ENCODE assay signal across 8 cellular contexts in the genomic region with DNA sequence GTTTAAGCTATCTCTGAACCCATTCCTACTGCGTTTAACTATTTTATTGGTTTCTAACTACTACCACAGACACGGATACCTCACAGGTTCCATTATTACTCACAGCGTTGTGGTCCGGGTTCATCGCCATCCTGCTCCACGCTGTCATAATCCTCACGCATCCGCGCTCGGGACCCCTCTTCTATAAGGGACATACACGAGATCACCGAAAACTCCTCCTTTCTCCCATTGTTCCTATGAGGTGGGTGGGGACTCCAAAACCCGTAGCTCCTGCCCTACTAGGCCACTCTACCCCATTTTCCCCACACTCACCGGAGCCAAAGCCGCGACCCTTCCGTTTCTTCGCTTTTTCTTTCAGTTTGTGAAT. TPM values are rescaled to one million over a fixed set of nuclear protein-coding genes. Genes with fewer than 3 reads are reported as not detected.
DNase-seq lines count a peak whose midpoint lies in the region; TF ChIP-seq lines count a peak whose summit lies in the region.

No MANE protein-coding gene starts in this region.

- peaks cover 12% of the 10 kb centered on the region for H3K36me3 Mint-ChIP-seq in T-helper 2 cell treated with Interferon-gamma antibody and Interleukin-4, amounts not matched to agents 5 μg/mL and 100 μg/mL, for 36 hours (ENCODE audit: low read depth)
- peaks cover 0 to 8% (median 6%) of the 10 kb centered on the region in 3 donors for H3K36me3 Mint-ChIP-seq in immature natural killer cell

- H3K27ac Mint-ChIP-seq in T-helper 2 cell treated with Interferon-gamma antibody and Interleukin-4, amounts not matched to agents 5 μg/mL and 100 μg/mL, for 36 hours: no peak overlapping the region
- no peak overlapping the region for H3K27ac Mint-ChIP-seq in immature natural killer cell

- peak overlapping the region; percentile 96 for H3K4me3 ChIP-seq in epithelial cell of proximal tubule (ENCODE audit: low read depth, low read length)
- peak overlapping the region; percentile 89 for H3K4me3 ChIP-seq in skeletal muscle cell (ENCODE audit: low read depth, low read length)

- H3K4me3 Mint-ChIP-seq in T-helper 2 cell treated with Interferon-gamma antibody and Interleukin-4, amounts not matched to agents 5 μg/mL and 100 μg/mL, for 36 hours: no peak overlapping the region
- H3K4me3 Mint-ChIP-seq in immature natural killer cell: no peak overlapping the region

- H3K9me3 Mint-ChIP-seq in T-helper 2 cell treated with Interferon-gamma antibody and Interleukin-4, amounts not matched to agents 5 μg/mL and 100 μg/mL, for 36 hours: no peaks in the 10 kb centered on the region
- H3K9me3 Mint-ChIP-seq in immature natural killer cell: no peaks in the 10 kb centered on the region

- no peak for TF ChIP-seq CTCF in epithelial cell of proximal tubule (conservative IDR thresholded peaks at IDR 0.05; ENCODE audit: low read depth, low read length)
- TF ChIP-seq CTCF in GM13976 (IDR thresholded peaks at IDR 0.05; ENCODE audit: borderline replicate concordance, control extremely low read depth, extremely low read depth, insufficient read depth, missing control alignments): no peak

- DNase-seq in NCI-H748 (lab: John Stamatoyannopoulos, UW; ENCODE audit: unreplicated experiment) (peak; percentile 34), NCI-H748 treated with DMSO at 0.1 percent for 48 hours (lab: John Stamatoyannopoulos, UW) (no peak), epithelial cell of proximal tubule (ENCODE audit: low read depth) (no peak), skeletal muscle cell (ENCODE audit: low read depth) (no peak), GM13976 (ENCODE audit: low spot score) (no peak), immature natural killer cell (no peak), DMS79 treated with DMSO at 0.1 percent for 48 hours (lab: John Stamatoyannopoulos, UW) (no peak)
- DNase-seq in T-helper 2 cell treated with Interferon-gamma antibody and Interleukin-4, amounts not matched to agents 5 μg/mL and 100 μg/mL, for 36 hours (ENCODE audit: low spot score): peak; percentile 55

- no peaks in the 10 kb centered on the region for H3K27me3 Mint-ChIP-seq in T-helper 2 cell treated with Interferon-gamma antibody and Interleukin-4, amounts not matched to agents 5 μg/mL and 100 μg/mL, for 36 hours (ENCODE audit: low read depth)
- peaks cover 0 to 2% (median 2%) of the 10 kb centered on the region in 3 donors for H3K27me3 Mint-ChIP-seq in immature natural killer cell (ENCODE audit: low read depth in 3 of 3)

- H3K4me1 Mint-ChIP-seq in T-helper 2 cell treated with Interferon-gamma antibody and Interleukin-4, amounts not matched to agents 5 μg/mL and 100 μg/mL, for 36 hours (ENCODE audit: low read depth): peaks cover 15% of the 10 kb centered on the region
- peaks cover 17 to 20% of the 10 kb centered on the region in 2 donors for H3K4me1 Mint-ChIP-seq in immature natural killer cell

- in situ Hi-C loops in GM13976 (cut with MboI; ENCODE audit: low sequenced_read_pairs, unreplicated experiment): no loop called here

RNA-seq across cellular contexts. Expression of gene RBM8A, which starts 0.6 kb away (rescaled TPM):
- total RNA-seq in epithelial cell of proximal tubule: 228 and 360 TPM in 2 replicates
- 100 to 1,000 TPM; 175 to 256 (median 194) TPM for polyA plus RNA-seq in immature natural killer cell

RNA-seq across cellular contexts. Expression of gene PEX11B, which starts 8.2 kb away (rescaled TPM):
- total RNA-seq in epithelial cell of proximal tubule: 19.8 and 24.7 TPM in 2 replicates
- 10 to 100 TPM; 40.2 to 73.0 (median 56.9) TPM for polyA plus RNA-seq in immature natural killer cell

RNA-seq across cellular contexts. Expression of gene ITGA10, which starts 16.8 kb away (rescaled TPM):
- 0.14 and 0.17 TPM in 2 replicates for total RNA-seq in epithelial cell of proximal tubule
- polyA plus RNA-seq in immature natural killer cell: not detected

RNA-seq across cellular contexts. Expression of gene LIX1L, which starts 31.1 kb away (rescaled TPM):
- 22.3 and 32.5 TPM in 2 replicates for total RNA-seq in epithelial cell of proximal tubule
- polyA plus RNA-seq in immature natural killer cell: 10 to 100 TPM; 17.9 to 28.0 (median 20.7) TPM

RNA-seq across cellular contexts. Expression of gene ANKRD34A, which starts 37.7 kb away (rescaled TPM):
- 0.06 and 0.14 TPM in 2 replicates for total RNA-seq in epithelial cell of proximal tubule
- polyA plus RNA-seq in immature natural killer cell: under 1 TPM in 2 of 3 donors, not detected in 1; 0.11 to 0.55 TPM

Comparison
In these comparisons a context has a peak if more than half of its experiments do, and no peak if none do; other contexts are left out.
1. DNase-seq: peak in NCI-H748 (single experiment) and T-helper 2 cell treated with Interferon-gamma antibody and Interleukin-4, amounts not matched to agents 5 μg/mL and 100 μg/mL, for 36 hours (single experiment); none in NCI-H748 treated with DMSO at 0.1 percent for 48 hours (single experiment), epithelial cell of proximal tubule (single experiment), skeletal muscle cell (single experiment), GM13976 (single experiment), immature natural killer cell (0 of 3) and DMS79 treated with DMSO at 0.1 percent for 48 hours (single experiment).